In the genomic region with DNA sequence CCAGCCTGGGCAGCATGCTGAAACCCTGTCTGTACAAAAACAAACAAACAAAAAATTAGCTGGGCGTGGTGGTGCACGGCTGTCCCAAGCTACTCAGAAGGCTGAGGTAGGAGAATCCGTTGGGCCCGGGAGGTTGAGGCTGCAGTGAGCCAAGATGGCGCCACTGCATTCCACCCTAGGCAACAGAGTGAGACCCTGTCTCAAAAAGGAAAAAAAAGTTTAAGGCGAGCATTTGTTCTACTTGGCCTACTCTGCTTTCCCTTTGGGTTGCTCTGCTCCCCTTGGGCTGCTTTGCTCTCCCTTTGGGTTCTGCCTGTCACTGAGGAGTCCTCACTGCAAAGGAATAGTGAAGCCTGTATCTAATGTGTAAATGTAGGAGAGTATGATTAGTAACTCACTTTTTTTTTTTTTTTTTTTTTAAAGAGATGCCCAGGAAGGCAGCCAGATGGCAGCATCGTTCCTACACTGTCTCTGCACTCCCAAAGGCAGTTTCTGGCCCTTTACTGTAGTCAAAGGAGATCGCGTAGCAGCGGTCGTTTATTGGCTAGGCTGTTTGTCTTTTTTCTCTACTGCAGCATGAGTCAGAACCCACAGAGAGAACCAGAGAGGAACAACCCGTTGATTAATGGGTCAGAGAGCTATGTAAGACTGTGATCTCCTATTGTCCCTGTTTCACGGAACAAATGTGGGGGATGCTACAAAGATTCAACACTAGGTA, we compare ENCODE assay signal across 8 cellular contexts.
DNase-seq lines count a peak whose midpoint lies in the region; ATAC-seq and TF ChIP-seq lines count a peak whose summit lies in the region.

No MANE protein-coding gene starts in this region.

- no peaks in the 10 kb centered on the region for H3K4me1 ChIP-seq in CD4-positive, CD25-positive, alpha-beta regulatory T cell (ENCODE audit: control insufficient read depth, insufficient read depth, low read length, poor library complexity, severe bottlenecking)

- no peak overlapping the region for H3K27ac Mint-ChIP-seq in CD4-positive, CD25-positive, alpha-beta regulatory T cell
- H3K27ac Mint-ChIP-seq in activated CD8-positive, alpha-beta T cell treated with anti-CD3 and anti-CD28 coated beads for 36 hours = no peak overlapping the region
- H3K27ac Mint-ChIP-seq in endothelial cell (ENCODE audit: unreplicated experiment) = no peak overlapping the region
- H3K27ac Mint-ChIP-seq in mesothelial cell of epicardium = no peak overlapping the region
- no peak overlapping the region for H3K27ac Mint-ChIP-seq in stimulated activated effector memory CD8-positive, alpha-beta T cell treated with anti-CD3 and anti-CD28 coated beads, Interleukin-12 subunit alpha, Interleukin-12 subunit beta, amount 100 ng/mL, for 72 hours

- no peaks in the 10 kb centered on the region for H3K36me3 ChIP-seq in CD4-positive, CD25-positive, alpha-beta regulatory T cell (ENCODE audit: control insufficient read depth, insufficient read depth, low read length)

- no peak overlapping the region for H3K4me3 ChIP-seq in CD4-positive, CD25-positive, alpha-beta regulatory T cell (ENCODE audit: low read depth, low read length)

- no peaks in the 10 kb centered on the region for H3K36me3 Mint-ChIP-seq in CD4-positive, CD25-positive, alpha-beta regulatory T cell
- H3K36me3 Mint-ChIP-seq in activated CD8-positive, alpha-beta T cell treated with anti-CD3 and anti-CD28 coated beads for 36 hours (ENCODE audit: low read depth) = no peaks in the 10 kb centered on the region
- H3K36me3 Mint-ChIP-seq in endothelial cell (ENCODE audit: low read depth, unreplicated experiment) (no peaks in the 10 kb centered on the region), mesothelial cell of epicardium (no peaks in the 10 kb centered on the region)
- no peaks in the 10 kb centered on the region for H3K36me3 Mint-ChIP-seq in stimulated activated effector memory CD8-positive, alpha-beta T cell treated with anti-CD3 and anti-CD28 coated beads, Interleukin-12 subunit alpha, Interleukin-12 subunit beta, amount 100 ng/mL, for 72 hours

- H3K9me3 ChIP-seq in CD4-positive, CD25-positive, alpha-beta regulatory T cell (ENCODE audit: control insufficient read depth in 2 of 2, low read length in 2 of 2) = no peaks in the 10 kb centered on the region

- peak; percentile 41 for TF ChIP-seq CTCF in activated CD8-positive, alpha-beta T cell treated with anti-CD3 and anti-CD28 coated beads for 36 hours (IDR thresholded peaks at IDR 0.05)
- peak; percentile 53 for TF ChIP-seq CTCF in endothelial cell (IDR thresholded peaks at IDR 0.05; ENCODE audit: unreplicated experiment)
- peak; percentile 18 for TF ChIP-seq CTCF in mesothelial cell of epicardium (IDR thresholded peaks at IDR 0.05; ENCODE audit: unreplicated experiment)

- DNase-seq in CD4-positive, CD25-positive, alpha-beta regulatory T cell = peak in 2 of 3 donors; percentile 36 to 48
- DNase-seq in NCI-H748 treated with DMSO at 0.1 percent for 48 hours (lab: John Stamatoyannopoulos, UW) (peak; percentile 91), endothelial cell (ENCODE audit: low spot score) (peak; percentile 49), mesothelial cell of epicardium (ENCODE audit: low spot score in 2 of 2, unreplicated experiment in 2 of 2) (peak; percentile 45 to 53)
- peak; percentile 49 for DNase-seq in activated CD8-positive, alpha-beta T cell treated with anti-CD3 and anti-CD28 coated beads for 36 hours
- peak in 1 of 2 donors; percentile 53 for DNase-seq in stimulated activated effector memory CD8-positive, alpha-beta T cell treated with anti-CD3 and anti-CD28 coated beads, Interleukin-12 subunit alpha, Interleukin-12 subunit beta, amount 100 ng/mL, for 72 hours (ENCODE audit: low spot score in 2 of 2)

- H3K9me3 Mint-ChIP-seq in CD4-positive, CD25-positive, alpha-beta regulatory T cell = peaks cover 0 to 3% (median 0%) of the 10 kb centered on the region in 7 donors
- no peaks in the 10 kb centered on the region for H3K9me3 Mint-ChIP-seq in activated CD8-positive, alpha-beta T cell treated with anti-CD3 and anti-CD28 coated beads for 36 hours
- no peaks in the 10 kb centered on the region for H3K9me3 Mint-ChIP-seq in endothelial cell (ENCODE audit: unreplicated experiment)
- peaks cover 8% of the 10 kb centered on the region for H3K9me3 Mint-ChIP-seq in mesothelial cell of epicardium
- no peaks in the 10 kb centered on the region for H3K9me3 Mint-ChIP-seq in stimulated activated effector memory CD8-positive, alpha-beta T cell treated with anti-CD3 and anti-CD28 coated beads, Interleukin-12 subunit alpha, Interleukin-12 subunit beta, amount 100 ng/mL, for 72 hours

- no peaks in the 10 kb centered on the region for H3K27me3 ChIP-seq in CD4-positive, CD25-positive, alpha-beta regulatory T cell (ENCODE audit: control insufficient read depth, insufficient read depth, low read length)

- H3K27me3 Mint-ChIP-seq in CD4-positive, CD25-positive, alpha-beta regulatory T cell = no peaks in the 10 kb centered on the region
- peaks cover 20% of the 10 kb centered on the region for H3K27me3 Mint-ChIP-seq in activated CD8-positive, alpha-beta T cell treated with anti-CD3 and anti-CD28 coated beads for 36 hours
- H3K27me3 Mint-ChIP-seq in endothelial cell (ENCODE audit: unreplicated experiment) (no peaks in the 10 kb centered on the region), mesothelial cell of epicardium (ENCODE audit: low read depth) (peaks cover 6% of the 10 kb centered on the region)

- H3K4me3 Mint-ChIP-seq in CD4-positive, CD25-positive, alpha-beta regulatory T cell = no peak overlapping the region
- no peak overlapping the region for H3K4me3 Mint-ChIP-seq in activated CD8-positive, alpha-beta T cell treated with anti-CD3 and anti-CD28 coated beads for 36 hours
- H3K4me3 Mint-ChIP-seq in endothelial cell (ENCODE audit: unreplicated experiment) (no peak overlapping the region), mesothelial cell of epicardium (no peak overlapping the region)
- H3K4me3 Mint-ChIP-seq in stimulated activated effector memory CD8-positive, alpha-beta T cell treated with anti-CD3 and anti-CD28 coated beads, Interleukin-12 subunit alpha, Interleukin-12 subunit beta, amount 100 ng/mL, for 72 hours = no peak overlapping the region

- intact Hi-C loops in activated CD8-positive, alpha-beta T cell treated with anti-CD3 and anti-CD28 coated beads for 36 hours (cut with micrococcal nuclease) = loop anchor here (2.0 to 10.0 kb wide), 2 partner anchors 933 to 1589 kb away; no protein-coding TSS in a partner anchor

- CTCF ChIA-PET in activated CD8-positive, alpha-beta T cell treated with anti-CD3 and anti-CD28 coated beads for 36 hours (lab: Charles Lee) = interaction anchor here (0.8 to 2.6 kb wide), 10 partner anchors 8 to 934 kb away, joined by 3 to 12 read pairs (median 4); a partner anchor contains a TSS

- H3K4me1 Mint-ChIP-seq in CD4-positive, CD25-positive, alpha-beta regulatory T cell = peaks cover 0 to 4% (median 0%) of the 10 kb centered on the region in 4 donors
- H3K4me1 Mint-ChIP-seq in activated CD8-positive, alpha-beta T cell treated with anti-CD3 and anti-CD28 coated beads for 36 hours (ENCODE audit: low read depth) = no peaks in the 10 kb centered on the region
- H3K4me1 Mint-ChIP-seq in endothelial cell (ENCODE audit: unreplicated experiment) (peaks cover 2% of the 10 kb centered on the region), mesothelial cell of epicardium (peaks cover 10% of the 10 kb centered on the region)
- peaks cover 7% of the 10 kb centered on the region for H3K4me1 Mint-ChIP-seq in stimulated activated effector memory CD8-positive, alpha-beta T cell treated with anti-CD3 and anti-CD28 coated beads, Interleukin-12 subunit alpha, Interleukin-12 subunit beta, amount 100 ng/mL, for 72 hours

- POLR2A ChIA-PET in activated CD8-positive, alpha-beta T cell treated with anti-CD3 and anti-CD28 coated beads for 36 hours (lab: Charles Lee) = no interaction called here

- ATAC-seq in CD4-positive, CD25-positive, alpha-beta regulatory T cell (ENCODE audit: low read depth in 2 of 2) = peak; percentile 75 to 84
- ATAC-seq in GM19438 (IDR thresholded peaks at IDR 0.05; ENCODE audit: low read depth, unreplicated experiment) = peak; percentile 64
- ATAC-seq in HG03558 (IDR thresholded peaks at IDR 0.05; ENCODE audit: extremely low read depth, unreplicated experiment) = peak; percentile 74
- ATAC-seq in activated CD8-positive, alpha-beta T cell treated with anti-CD3 and anti-CD28 coated beads for 36 hours = peak; percentile 85
- peak; percentile 94 for ATAC-seq in stimulated activated effector memory CD8-positive, alpha-beta T cell treated with anti-CD3 and anti-CD28 coated beads, Interleukin-12 subunit alpha, Interleukin-12 subunit beta, amount 100 ng/mL, for 72 hours

- no peak overlapping the region for H3K27ac ChIP-seq in CD4-positive, CD25-positive, alpha-beta regulatory T cell (ENCODE audit: insufficient read depth, low read length, poor library complexity, severe bottlenecking)
